Comparison of ENCODE assay signal across 8 cellular contexts in the genomic region with DNA sequence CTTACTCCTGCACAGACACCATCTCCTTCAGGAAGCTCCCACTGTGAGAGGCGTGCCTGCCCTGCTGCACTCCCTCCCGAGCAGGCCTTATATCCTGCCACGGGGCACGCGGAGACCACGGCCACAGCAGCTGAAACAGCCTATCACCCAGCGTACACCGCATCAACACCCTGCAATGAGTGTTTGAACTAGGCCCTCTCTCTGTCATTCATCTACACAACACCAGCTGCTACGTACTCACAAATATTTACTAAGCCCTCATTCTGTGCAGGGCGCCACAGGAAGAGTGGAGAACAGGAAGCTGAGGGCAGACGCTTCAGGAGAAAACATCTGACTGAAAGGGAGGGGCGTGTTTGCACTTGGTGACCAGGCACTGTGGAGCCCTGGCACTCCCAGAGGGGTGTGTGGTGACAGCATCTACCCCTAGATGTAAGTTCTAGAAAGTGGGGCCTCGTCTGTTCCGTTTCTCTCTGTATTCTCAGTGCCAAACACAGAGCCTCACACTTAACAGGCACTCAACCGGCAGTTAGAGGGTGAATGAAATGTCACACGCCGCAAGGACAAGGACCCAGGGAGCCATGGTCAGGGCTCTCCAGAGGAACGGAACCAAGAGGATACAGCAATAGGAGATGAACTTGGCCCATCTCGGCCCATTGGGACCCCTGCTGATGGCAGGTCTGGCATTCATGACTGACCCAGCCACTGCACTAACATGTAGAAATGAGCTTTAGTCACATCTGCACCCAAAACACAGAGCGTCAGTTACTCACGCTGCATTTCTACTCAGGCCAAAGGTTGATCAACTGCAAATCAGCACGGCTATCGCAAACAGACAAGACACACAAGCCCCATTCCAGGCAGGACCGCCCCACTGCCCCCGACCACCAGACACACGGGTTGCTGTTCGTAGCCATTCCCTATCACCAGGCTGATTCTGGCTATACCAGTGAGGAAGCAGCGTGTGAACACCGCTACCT.
A peak's percentile ranks its signal among the peaks of the same experiment; 100 is the strongest.
DNase-seq lines count a peak whose midpoint lies in the region; ATAC-seq lines count a peak whose summit lies in the region.

No MANE protein-coding gene starts in this region.

- ATAC-seq in activated naive CD8-positive, alpha-beta T cell treated with anti-CD3 and anti-CD28 coated beads, Interleukin-2, amount 50 U/mL, for 24 hours = peak; percentile 82

- H3K36me3 Mint-ChIP-seq in activated naive CD8-positive, alpha-beta T cell treated with anti-CD3 and anti-CD28 coated beads, Interleukin-2, amount 50 U/mL, for 24 hours (ENCODE audit: low read depth) = peaks cover 10% of the 10 kb centered on the region

- peak overlapping the region; percentile 90 for H3K27ac Mint-ChIP-seq in activated naive CD8-positive, alpha-beta T cell treated with anti-CD3 and anti-CD28 coated beads, Interleukin-2, amount 50 U/mL, for 24 hours

- no peaks in the 10 kb centered on the region for H3K9me3 Mint-ChIP-seq in activated naive CD8-positive, alpha-beta T cell treated with anti-CD3 and anti-CD28 coated beads, Interleukin-2, amount 50 U/mL, for 24 hours

- peak overlapping the region; percentile 63 for H3K4me3 Mint-ChIP-seq in activated naive CD8-positive, alpha-beta T cell treated with anti-CD3 and anti-CD28 coated beads, Interleukin-2, amount 50 U/mL, for 24 hours

- in situ Hi-C loops in KBM-7 (cut with MboI; ENCODE audit: low pct_unique_long_range_greater_than_20kb, low sequenced_read_pairs) = no loop called here

- peaks cover 91% of the 10 kb centered on the region for H3K4me1 Mint-ChIP-seq in activated naive CD8-positive, alpha-beta T cell treated with anti-CD3 and anti-CD28 coated beads, Interleukin-2, amount 50 U/mL, for 24 hours

- H3K27me3 Mint-ChIP-seq in activated naive CD8-positive, alpha-beta T cell treated with anti-CD3 and anti-CD28 coated beads, Interleukin-2, amount 50 U/mL, for 24 hours = no peaks in the 10 kb centered on the region

- DNase-seq in AG08396 (ENCODE audit: low spot score) (peak; percentile 70), KBM-7 (peak; percentile 78), SW480 (ENCODE audit: low spot score) (peak; percentile 27), kidney tubule cell (ENCODE audit: low spot score) (peak; percentile 53), kidney glomerular epithelial cell (lab: John Stamatoyannopoulos, UW) (no peak), SIG-M5 (lab: John Stamatoyannopoulos, UW) (no peak)
- DNase-seq in activated naive CD8-positive, alpha-beta T cell treated with anti-CD3 and anti-CD28 coated beads, Interleukin-2, amount 50 U/mL, for 24 hours = peak; percentile 46
- DNase-seq in stimulated activated CD8-positive, alpha-beta memory T cell treated with anti-CD3 and anti-CD28 coated beads, Interleukin-12 subunit alpha, Interleukin-12 subunit beta, amount 100 ng/mL, for 1 hour (ENCODE audit: low read depth) = peak; percentile 48

Comparison
In these comparisons a context has a peak if more than half of its experiments do, and no peak if none do; other contexts are left out.
1. DNase-seq: peak in AG08396 (single experiment), KBM-7 (single experiment), SW480 (single experiment), activated naive CD8-positive, alpha-beta T cell treated with anti-CD3 and anti-CD28 coated beads, Interleukin-2, amount 50 U/mL, for 24 hours (single experiment), kidney tubule cell (single experiment) and stimulated activated CD8-positive, alpha-beta memory T cell treated with anti-CD3 and anti-CD28 coated beads, Interleukin-12 subunit alpha, Interleukin-12 subunit beta, amount 100 ng/mL, for 1 hour (single experiment); none in kidney glomerular epithelial cell (single experiment) and SIG-M5 (single experiment).